17 cellular contexts compared by ENCODE assay signal in genomic region chr3:60514085-60514649, GRCh38.
A peak's percentile ranks its signal among the peaks of the same experiment; 100 is the strongest.
DNase-seq lines count a peak whose midpoint lies in the region; ATAC-seq and TF ChIP-seq lines count a peak whose summit lies in the region.
"Had no signal": no experiment of that assay in that cellular context is flagged by ENCODE, and none has a peak within 500 bp of the region (broad histone marks: within the 10 kb centered on the region; RNA-seq: fewer than 3 reads in every experiment).

No MANE protein-coding gene starts in this region.

- H3K36me3 ChIP-seq in IMR-90 (ENCODE audit: control insufficient read depth, insufficient read depth, low read length) (no peaks in the 10 kb centered on the region), SK-N-SH (replicated peaks in 1 of 2; ENCODE audit: control insufficient read depth in 1 of 2, insufficient read depth in 2 of 2, low read length in 1 of 2) (no peaks in the 10 kb centered on the region)
- H3K36me3 ChIP-seq: BLaER1, HAP-1 had no signal

- H3K36me3 Mint-ChIP-seq in nephron progenitor cell (ENCODE audit: low read depth), result peaks cover 10% of the 10 kb centered on the region
- no peaks in the 10 kb centered on the region for H3K36me3 Mint-ChIP-seq in stimulated activated effector memory CD8-positive, alpha-beta T cell treated with anti-CD3 and anti-CD28 coated beads, Interleukin-12 subunit alpha, Interleukin-12 subunit beta, amount 100 ng/mL, for 72 hours
- H3K36me3 Mint-ChIP-seq: CD4-positive, CD25-positive, alpha-beta regulatory T cell; IgD-negative memory B cell had no signal

- no peak overlapping the region for H3K4me3 Mint-ChIP-seq in nephron progenitor cell
- no peak overlapping the region for H3K4me3 Mint-ChIP-seq in stimulated activated effector memory CD8-positive, alpha-beta T cell treated with anti-CD3 and anti-CD28 coated beads, Interleukin-12 subunit alpha, Interleukin-12 subunit beta, amount 100 ng/mL, for 72 hours
- H3K4me3 Mint-ChIP-seq: CD4-positive, CD25-positive, alpha-beta regulatory T cell; IgD-negative memory B cell had no signal

- no peaks in the 10 kb centered on the region for H3K27me3 Mint-ChIP-seq in nephron progenitor cell (ENCODE audit: low read depth, poor library complexity)
- H3K27me3 Mint-ChIP-seq: CD4-positive, CD25-positive, alpha-beta regulatory T cell; IgD-negative memory B cell had no signal

- TF ChIP-seq CTCF in IMR-90 (conservative IDR thresholded peaks at IDR 0.05; ENCODE audit: low read depth, low read length) (no peak), nephron progenitor cell (IDR thresholded peaks at IDR 0.05) (no peak), SK-N-SH (IDR thresholded peaks at IDR 0.05) (no peak)

- no peak overlapping the region for H2BK120ac ChIP-seq in IMR-90 (ENCODE audit: low read depth, low read length)

- TF ChIP-seq RAD21 in IMR-90 (IDR thresholded peaks at IDR 0.05; ENCODE audit: low read length), result no peak
- TF ChIP-seq RAD21 in SK-N-SH (IDR thresholded peaks at IDR 0.05; ENCODE audit: low read length), result no peak

- in situ Hi-C loops in IMR-90 (cut with MboI; ENCODE audit: low sequenced_read_pairs), result no loop called here

- H3K4ac ChIP-seq in IMR-90 (ENCODE audit: low read depth, low read length), result no peak overlapping the region

- no peak overlapping the region for H3K56ac ChIP-seq in IMR-90 (ENCODE audit: extremely low read depth, insufficient read depth, low read length)

- TF ChIP-seq EP300 in SK-N-SH (IDR thresholded peaks at IDR 0.05; ENCODE audit: borderline replicate concordance in 1 of 2, low read depth in 1 of 2, low read length in 1 of 2), result no peak

- H4K8ac ChIP-seq in IMR-90 (ENCODE audit: low read depth in 2 of 2, low read length in 2 of 2), result no peak overlapping the region

- H3K27ac ChIP-seq in IMR-90 (ENCODE audit: insufficient read depth, low read length) (no peak overlapping the region), SK-N-SH (ENCODE audit: low read depth in 2 of 2, low read length in 1 of 2) (no peak overlapping the region)
- H3K27ac ChIP-seq: BLaER1 had no signal

- H3K4me3 ChIP-seq in IMR-90 (ENCODE audit: insufficient read depth, low read depth, low read length) (no peak overlapping the region), SK-N-SH (ENCODE audit: low read depth in 2 of 2, low read length in 1 of 2) (no peak overlapping the region)
- H3K4me3 ChIP-seq: BLaER1, GM12878, HAP-1 had no signal

- no peaks in the 10 kb centered on the region for H3F3A ChIP-seq in SK-N-SH (replicated peaks; ENCODE audit: insufficient read depth)

- no peak overlapping the region for H3K27ac Mint-ChIP-seq in nephron progenitor cell
- H3K27ac Mint-ChIP-seq in stimulated activated effector memory CD8-positive, alpha-beta T cell treated with anti-CD3 and anti-CD28 coated beads, Interleukin-12 subunit alpha, Interleukin-12 subunit beta, amount 100 ng/mL, for 72 hours, result no peak overlapping the region
- H3K27ac Mint-ChIP-seq: CD4-positive, CD25-positive, alpha-beta regulatory T cell; IgD-negative memory B cell had no signal

- peaks cover 23% of the 10 kb centered on the region for H3K9me3 Mint-ChIP-seq in nephron progenitor cell
- H3K9me3 Mint-ChIP-seq in stimulated activated effector memory CD8-positive, alpha-beta T cell treated with anti-CD3 and anti-CD28 coated beads, Interleukin-12 subunit alpha, Interleukin-12 subunit beta, amount 100 ng/mL, for 72 hours, result no peaks in the 10 kb centered on the region
- H3K9me3 Mint-ChIP-seq: IgD-negative memory B cell had no signal

- dilution Hi-C loops in IMR-90 (cut with HindIII; ENCODE audit: low sequenced_read_pairs, unreplicated experiment), result no loop called here

- H3K9me3 ChIP-seq in IMR-90 (ENCODE audit: control insufficient read depth, insufficient read depth, low read length), result no peaks in the 10 kb centered on the region
- no peaks in the 10 kb centered on the region for H3K9me3 ChIP-seq in SK-N-SH
- H3K9me3 ChIP-seq: BLaER1, HAP-1 had no signal

- no peak overlapping the region for H2AK9ac ChIP-seq in IMR-90 (replicated peaks; ENCODE audit: low read depth, low read length, poor library complexity)

- no peaks in the 10 kb centered on the region for H3K9me2 ChIP-seq in SK-N-SH

- H3K4me1 ChIP-seq in IMR-90 (ENCODE audit: control insufficient read depth, insufficient read depth, low read length) (no peaks in the 10 kb centered on the region), SK-N-SH (ENCODE audit: control insufficient read depth in 1 of 2, insufficient read depth in 2 of 2, low read depth in 1 of 2, low read length in 1 of 2) (peaks cover 0 to 5% of the 10 kb centered on the region in 2 experiments; a peak in 1 of 4 replicates)
- H3K4me1 ChIP-seq: BLaER1, HAP-1 had no signal

- H3K79me1 ChIP-seq in IMR-90 (ENCODE audit: low read depth in 1 of 2, low read length in 2 of 2), result no peaks in the 10 kb centered on the region

- no peak overlapping the region for H3K9ac ChIP-seq in IMR-90 (ENCODE audit: low read depth, low read length)
- H3K9ac ChIP-seq in SK-N-SH, result no peak overlapping the region
- H3K9ac ChIP-seq: BLaER1 had no signal

- no peak overlapping the region for H3K18ac ChIP-seq in IMR-90 (ENCODE audit: low read depth, low read length)

- no TSS peak for BruUV-seq in IMR-90 (replicated peaks; lab: Mats Ljungman, UMichigan)

- DNase-seq in NCI-H510A treated with DMSO at 0.1 percent for 48 hours (lab: John Stamatoyannopoulos, UW), result peak; percentile 6
- DNase-seq in NCI-H510A (lab: John Stamatoyannopoulos, UW), result no peak
- no peak for DNase-seq in IMR-90
- DNase-seq in nephron progenitor cell, result peak; percentile 2
- DNase-seq in stimulated activated effector memory CD8-positive, alpha-beta T cell treated with anti-CD3 and anti-CD28 coated beads, Interleukin-12 subunit alpha, Interleukin-12 subunit beta, amount 100 ng/mL, for 72 hours (ENCODE audit: low spot score in 2 of 2), result no peak
- DNase-seq in NCI-H2196 (lab: John Stamatoyannopoulos, UW; ENCODE audit: unreplicated experiment), result no peak
- DNase-seq in NCI-H2081 treated with DMSO at 0.1 percent for 48 hours (lab: John Stamatoyannopoulos, UW), result no peak
- DNase-seq in SK-N-SH, result no peak
- DNase-seq: 8988T; AML-193; CD4-positive, CD25-positive, alpha-beta regulatory T cell; DMS53; GOT3 had no signal

- H3K14ac ChIP-seq in IMR-90 (replicated peaks; ENCODE audit: low read depth, low read length), result no peak overlapping the region

- no peaks in the 10 kb centered on the region for H3K79me2 ChIP-seq in SK-N-SH (ENCODE audit: insufficient read depth)

- POLR2A ChIA-PET in IMR-90 (lab: Charles Lee; ENCODE audit: unreplicated experiment) (no interaction called here), SK-N-SH (lab: Yijun Ruan, JAX) (no interaction called here)

- H2BK15ac ChIP-seq in IMR-90 (ENCODE audit: low read depth, low read length), result no peak overlapping the region

- CTCF ChIA-PET in IMR-90 (lab: Yijun Ruan, JAX), result no interaction called here
- CTCF ChIA-PET in SK-N-SH (lab: Yijun Ruan, JAX), result no interaction called here

- H4K5ac ChIP-seq in IMR-90 (ENCODE audit: low read depth, low read length), result no peak overlapping the region

- no peaks in the 10 kb centered on the region for H4K20me1 ChIP-seq in IMR-90 (ENCODE audit: insufficient read depth, low read length)
- H4K20me1 ChIP-seq in SK-N-SH (ENCODE audit: insufficient read depth), result no peaks in the 10 kb centered on the region
- H4K20me1 ChIP-seq: BLaER1 had no signal

- H3K4me2 ChIP-seq in IMR-90 (ENCODE audit: low read depth, low read length) (no peak overlapping the region), SK-N-SH (no peak overlapping the region)
- H3K4me2 ChIP-seq: BLaER1 had no signal

- no peak for TF ChIP-seq POLR2A in IMR-90 (IDR thresholded peaks at IDR 0.05; ENCODE audit: low read depth, low read length)

- peaks cover 23% of the 10 kb centered on the region for H3K4me1 Mint-ChIP-seq in nephron progenitor cell
- H3K4me1 Mint-ChIP-seq in stimulated activated effector memory CD8-positive, alpha-beta T cell treated with anti-CD3 and anti-CD28 coated beads, Interleukin-12 subunit alpha, Interleukin-12 subunit beta, amount 100 ng/mL, for 72 hours, result no peaks in the 10 kb centered on the region
- H3K4me1 Mint-ChIP-seq: CD4-positive, CD25-positive, alpha-beta regulatory T cell; IgD-negative memory B cell had no signal

- no CpG with 5 or more reads among the region's 9 CpGs for whole genome bisulfite sequencing in IMR-90 (ENCODE audit: extremely low coverage in 2 of 2, insufficient read length in 1 of 2), 2 experiments
- WGBS in SK-N-SH (ENCODE audit: low lambda C conversion rate), result 67% methylated on average over 9 of the region's 9 CpGs

- no peaks in the 10 kb centered on the region for H3K9me1 ChIP-seq in IMR-90 (ENCODE audit: insufficient read depth, low read length)

- H4K91ac ChIP-seq in IMR-90 (ENCODE audit: insufficient read depth, low read depth, low read length), result no peak overlapping the region

- no peak overlapping the region for H2BK20ac ChIP-seq in IMR-90 (ENCODE audit: low read depth, low read length)

- H2BK5ac ChIP-seq in IMR-90 (ENCODE audit: low read depth, low read length, poor library complexity, severe bottlenecking), result no peak overlapping the region

- H2AFZ ChIP-seq in IMR-90 (replicated peaks; ENCODE audit: low read length, poor library complexity) (peak overlapping the region; percentile 24), SK-N-SH (ENCODE audit: low read depth) (no peak overlapping the region)

- ATAC-seq in IMR-90 (ENCODE audit: low read depth), result no peak
- peak; percentile 36 for ATAC-seq in stimulated activated effector memory CD8-positive, alpha-beta T cell treated with anti-CD3 and anti-CD28 coated beads, Interleukin-12 subunit alpha, Interleukin-12 subunit beta, amount 100 ng/mL, for 72 hours
- ATAC-seq: GM12878 had no signal

- intact Hi-C loops in IMR-90 (cut with micrococcal nuclease), result no loop called here

- H3K23ac ChIP-seq in IMR-90 (ENCODE audit: low read depth, low read length), result no peak overlapping the region

- no peak overlapping the region for H2AK5ac ChIP-seq in IMR-90 (ENCODE audit: low read depth, low read length)

- H3K27me3 ChIP-seq in IMR-90 (ENCODE audit: control insufficient read depth, insufficient read depth, low read length), result no peaks in the 10 kb centered on the region
- H3K27me3 ChIP-seq in SK-N-SH (ENCODE audit: insufficient read depth), result no peaks in the 10 kb centered on the region
- H3K27me3 ChIP-seq: BLaER1 had no signal

TF ChIP-seq in IMR-90, 13 proteins besides CTCF, POLR2A, EP300 and RAD21 (continues in another document):
- TF ChIP-seq MAZ (IDR thresholded peaks at IDR 0.05; ENCODE audit: borderline replicate concordance, low read depth, low read length) (no peak), RCOR1 (IDR thresholded peaks at IDR 0.05; ENCODE audit: insufficient replicate concordance, low read length) (no peak), CEBPB (IDR thresholded peaks at IDR 0.05; ENCODE audit: low read depth, low read length) (no peak)

TF ChIP-seq in SK-N-SH, 30 proteins besides CTCF, POLR2A, EP300 and RAD21 (continues in another document):
- no peak for TF ChIP-seq FOXJ3 (CRISPR knock-in tag; IDR thresholded peaks at IDR 0.05)
- TF ChIP-seq POLR2AphosphoS5 (IDR thresholded peaks at IDR 0.05; ENCODE audit: low read depth, low read length), result no peak
- TF ChIP-seq GABPA (IDR thresholded peaks at IDR 0.05; ENCODE audit: low read depth), result no peak

Comparison
In these comparisons a context has a peak if more than half of its experiments do, and no peak if none do; other contexts are left out.
1. DNase-seq: peak in NCI-H510A treated with DMSO at 0.1 percent for 48 hours (single experiment) and nephron progenitor cell (single experiment); none in NCI-H510A (single experiment), IMR-90 (single experiment), stimulated activated effector memory CD8-positive, alpha-beta T cell treated with anti-CD3 and anti-CD28 coated beads, Interleukin-12 subunit alpha, Interleukin-12 subunit beta, amount 100 ng/mL, for 72 hours (0 of 2), NCI-H2196 (single experiment), NCI-H2081 treated with DMSO at 0.1 percent for 48 hours (single experiment) and SK-N-SH (single experiment).